1 cellular context compared by ENCODE assay signal in genomic region chr19:44356383-44357111, GRCh38.
A peak's percentile ranks its signal among the peaks of the same experiment; 100 is the strongest.
TF ChIP-seq lines count a peak whose summit lies in the region.

ZNF112 (minus strand) TSS chr19:44356680; CDS start chr19:44340539, 16,141 bp downstream.

TF ChIP-seq in HepG2, 621 proteins besides CTCF, POLR2A, EP300 and RAD21 (continued from another document and continues in another):
- TF ChIP-seq HINFP (CRISPR knock-in tag; IDR thresholded peaks at IDR 0.05; ENCODE audit: low read depth) (no peak), ZNF710 (CRISPR knock-in tag; IDR thresholded peaks at IDR 0.05; ENCODE audit: borderline replicate concordance) (no peak), JUNB (CRISPR knock-in tag; IDR thresholded peaks at IDR 0.05; ENCODE audit: borderline replicate concordance) (no peak), XRCC5 (optimal IDR thresholded peaks at IDR 0.05; ENCODE audit: low read length) (peak; percentile 27), CBX2 (IDR thresholded peaks at IDR 0.05; ENCODE audit: low read depth, low read length) (no peak), CBX2 (CRISPR knock-in tag; IDR thresholded peaks at IDR 0.05; ENCODE audit: low read depth) (no peak), ZNF772 (CRISPR knock-in tag; IDR thresholded peaks at IDR 0.05) (no peak), LBX2 (CRISPR knock-in tag; IDR thresholded peaks at IDR 0.05; ENCODE audit: borderline replicate concordance) (no peak), MZF1 (CRISPR knock-in tag; IDR thresholded peaks at IDR 0.05; ENCODE audit: borderline replicate concordance) (no peak), ZNF557 (CRISPR knock-in tag; IDR thresholded peaks at IDR 0.05) (no peak), ZNF740 (CRISPR knock-in tag; IDR thresholded peaks at IDR 0.05) (no peak), HNF4A (CRISPR knock-in tag; IDR thresholded peaks at IDR 0.05) (no peak), SMARCE1 (IDR thresholded peaks at IDR 0.05; ENCODE audit: borderline replicate concordance) (no peak), U2AF2 (IDR thresholded peaks at IDR 0.05; ENCODE audit: low read depth, low read length) (no peak), ZNF367 (CRISPR knock-in tag; IDR thresholded peaks at IDR 0.05; ENCODE audit: borderline replicate concordance) (no peak), PRDM4 (CRISPR knock-in tag; IDR thresholded peaks at IDR 0.05; ENCODE audit: borderline replicate concordance) (no peak), JARID2 (CRISPR knock-in tag; IDR thresholded peaks at IDR 0.05; ENCODE audit: insufficient replicate concordance) (no peak), ZBTB38 (CRISPR knock-in tag; IDR thresholded peaks at IDR 0.05) (peak; percentile 45; the same call in 1 of the 2 replicates), ZNF746 (CRISPR knock-in tag; IDR thresholded peaks at IDR 0.05) (no peak), RNF2 (conservative IDR thresholded peaks at IDR 0.05; ENCODE audit: low read depth) (no peak), AKNA (CRISPR knock-in tag; IDR thresholded peaks at IDR 0.05; ENCODE audit: borderline replicate concordance) (no peak), FOXJ3 (CRISPR knock-in tag; IDR thresholded peaks at IDR 0.05; ENCODE audit: borderline replicate concordance) (no peak), CCAR2 (optimal IDR thresholded peaks at IDR 0.05; ENCODE audit: low read depth, low read length) (no peak), MTF2 (CRISPR knock-in tag; IDR thresholded peaks at IDR 0.05; ENCODE audit: borderline replicate concordance) (no peak; the same call in 1 of the 2 replicates), TMF1 (CRISPR knock-in tag; IDR thresholded peaks at IDR 0.05; ENCODE audit: low read depth) (no peak), SIN3A (IDR thresholded peaks at IDR 0.05; ENCODE audit: borderline replicate concordance, low read depth, low read length) (peak; percentile 50; the same call in 1 of the 2 replicates), HOXA5 (CRISPR knock-in tag; IDR thresholded peaks at IDR 0.05) (0 out of 2 replicates have a peak, but pooled peaks have one; percentile 34), CEBPG (CRISPR knock-in tag; IDR thresholded peaks at IDR 0.05) (0 out of 2 replicates have a peak, but pooled peaks have one; percentile 3), ZNF878 (CRISPR knock-in tag; IDR thresholded peaks at IDR 0.05) (no peak), BATF2 (CRISPR knock-in tag; IDR thresholded peaks at IDR 0.05) (no peak), PATZ1 (CRISPR knock-in tag; IDR thresholded peaks at IDR 0.05) (peak; percentile 42; the same call in 1 of the 2 replicates), ARID4A (CRISPR knock-in tag; IDR thresholded peaks at IDR 0.05; ENCODE audit: borderline replicate concordance) (peak; percentile 88; the same call in 1 of the 2 replicates), HMG20B (CRISPR knock-in tag; conservative IDR thresholded peaks at IDR 0.05) (no peak), ZNF317 (CRISPR knock-in tag; IDR thresholded peaks at IDR 0.05) (0 out of 2 replicates have a peak, but pooled peaks have one; percentile 15), THAP11 (CRISPR knock-in tag; IDR thresholded peaks at IDR 0.05) (peak; percentile 100), KDM3A (CRISPR knock-in tag; IDR thresholded peaks at IDR 0.05; ENCODE audit: low read depth) (no peak), GTF3A (CRISPR knock-in tag; conservative IDR thresholded peaks at IDR 0.05) (no peak), RXRB (CRISPR knock-in tag; IDR thresholded peaks at IDR 0.05; ENCODE audit: borderline replicate concordance) (no peak), CAMTA2 (CRISPR knock-in tag; IDR thresholded peaks at IDR 0.05; ENCODE audit: borderline replicate concordance) (no peak), CHD2 (IDR thresholded peaks at IDR 0.05; ENCODE audit: low read depth, low read length) (no peak), ZNF383 (CRISPR knock-in tag; IDR thresholded peaks at IDR 0.05; ENCODE audit: borderline replicate concordance) (no peak), CC2D1A (CRISPR knock-in tag; IDR thresholded peaks at IDR 0.05) (no peak), ZNF496 (CRISPR knock-in tag; IDR thresholded peaks at IDR 0.05; ENCODE audit: insufficient replicate concordance) (no peak), RBM39 (IDR thresholded peaks at IDR 0.05; ENCODE audit: low read depth, low read length, poor library complexity, severe bottlenecking) (no peak), MLLT10 (CRISPR knock-in tag; IDR thresholded peaks at IDR 0.05) (no peak), ZBTB7B (CRISPR knock-in tag; IDR thresholded peaks at IDR 0.05) (peak; percentile 37; the same call in 1 of the 2 replicates), RELA (CRISPR knock-in tag; IDR thresholded peaks at IDR 0.05) (no peak)
